In the genomic region with DNA sequence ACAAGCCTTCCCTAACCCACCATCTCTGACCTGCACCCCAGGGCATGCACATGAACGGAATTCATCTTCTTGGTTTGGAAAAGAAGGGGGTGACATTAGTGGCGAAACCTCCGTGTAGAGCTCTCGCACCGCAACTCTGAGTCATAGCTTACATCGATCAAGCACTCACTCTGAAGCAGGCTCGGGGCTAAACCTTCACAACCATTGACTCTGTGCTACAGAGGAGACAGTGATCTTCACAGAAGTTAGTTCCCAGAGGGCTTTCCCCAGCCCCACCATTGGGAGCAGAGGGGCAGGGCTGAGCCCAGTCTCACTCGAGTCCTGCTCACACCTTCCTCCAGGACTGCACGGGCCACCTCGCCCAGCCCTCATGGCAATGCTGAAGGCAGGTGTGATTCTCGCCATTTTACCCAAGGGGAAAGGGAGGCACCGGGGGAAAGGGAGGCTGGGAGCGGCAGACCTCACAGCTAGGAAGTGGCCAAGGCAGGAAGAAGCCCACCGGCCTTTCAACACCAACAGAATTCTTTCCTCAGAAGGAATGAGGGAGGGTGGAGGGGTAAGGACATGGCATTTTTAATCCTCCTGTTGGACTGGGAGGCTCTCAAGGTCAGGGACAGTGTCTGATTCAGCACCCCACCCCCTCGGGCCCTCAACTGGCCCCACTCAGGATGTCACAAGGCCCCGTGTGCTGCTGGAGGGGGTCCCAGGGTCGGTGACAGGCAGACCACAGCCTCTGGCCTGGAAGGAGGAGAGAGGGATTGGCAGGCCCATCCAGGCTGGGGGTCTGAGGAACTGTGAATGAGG, we compare ENCODE assay signal across 9 cellular contexts. TPM values are rescaled to one million over a fixed set of nuclear protein-coding genes. Genes with fewer than 3 reads are reported as not detected.
DNase-seq lines count a peak whose midpoint lies in the region; ATAC-seq, FAIRE-seq and TF ChIP-seq lines count a peak whose summit lies in the region.
"Had no signal": no experiment of that assay in that cellular context is flagged by ENCODE, and none has a peak within 500 bp of the region (broad histone marks: within the 10 kb centered on the region; RNA-seq: fewer than 3 reads in every experiment).

No MANE protein-coding gene starts in this region.

- FAIRE-seq in kidney (lab: Jason Lieb, UNC): no peak
- FAIRE-seq in D721Med (lab: Jason Lieb, UNC): no peak

- WGBS in adrenal gland, 4 donors: 54 to 73% (median 61%) methylated on average over 13 to 17 of the region's 17 CpGs
- WGBS in suprapubic skin: 67% methylated on average over 16 of the region's 17 CpGs

- H3K27ac ChIP-seq in adrenal gland (peak overlapping the region in 4 of 5 donors; percentile 9 to 92 (median 76)), kidney (ENCODE audit: low read depth in 2 of 2, low read length in 2 of 2) (peak overlapping the region; percentile 67 to 75), suprapubic skin (peak overlapping the region; percentile 69)

- TF ChIP-seq CTCF in adrenal gland (IDR thresholded peaks at IDR 0.05) (no peak), kidney (IDR thresholded peaks at IDR 0.05; ENCODE audit: borderline replicate concordance, extremely low read depth, insufficient read depth) (no peak), suprapubic skin (IDR thresholded peaks at IDR 0.05) (no peak), GM10266 (IDR thresholded peaks at IDR 0.05; ENCODE audit: control insufficient read depth, insufficient read depth, low read depth, missing control alignments) (no peak), D721Med (IDR thresholded peaks at IDR 0.05; ENCODE audit: insufficient read depth, missing control alignments) (no peak)

- H3K4me1 ChIP-seq in adrenal gland (replicated peaks in 1 of 2) (peaks cover 17 to 19% of the 10 kb centered on the region in 2 donors), kidney (ENCODE audit: control insufficient read depth in 1 of 2, insufficient read depth in 1 of 2, low read depth in 1 of 2, low read length in 2 of 2) (peaks cover 0 to 12% of the 10 kb centered on the region in 2 donors), suprapubic skin (peaks cover 9% of the 10 kb centered on the region)

- no peak overlapping the region for H3K9ac ChIP-seq in kidney (ENCODE audit: low read length in 2 of 2)

- TF ChIP-seq POLR2A in adrenal gland (IDR thresholded peaks at IDR 0.05) (no peak), suprapubic skin (IDR thresholded peaks at IDR 0.05) (no peak)

- no peak for ATAC-seq in HG03175 (IDR thresholded peaks at IDR 0.05; ENCODE audit: unreplicated experiment)

- H3K4me3 ChIP-seq in adrenal gland (no peak overlapping the region), kidney (ENCODE audit: low read length in 2 of 2) (no peak overlapping the region), suprapubic skin (no peak overlapping the region)

- H3K9me3 ChIP-seq in adrenal gland (replicated peaks in 1 of 3) (no peaks in the 10 kb centered on the region), kidney (ENCODE audit: control insufficient read depth in 1 of 2, low read length in 2 of 2) (no peaks in the 10 kb centered on the region), suprapubic skin (no peaks in the 10 kb centered on the region)

- H3K27me3 ChIP-seq in adrenal gland: no peaks in the 10 kb centered on the region
- H3K27me3 ChIP-seq in suprapubic skin: no peaks in the 10 kb centered on the region

- no peaks in the 10 kb centered on the region for H3K36me3 ChIP-seq in adrenal gland (replicated peaks in 1 of 2)
- H3K36me3 ChIP-seq in kidney (ENCODE audit: control insufficient read depth in 1 of 2, insufficient read depth in 2 of 2, low read length in 2 of 2): no peaks in the 10 kb centered on the region
- no peaks in the 10 kb centered on the region for H3K36me3 ChIP-seq in suprapubic skin

- TF ChIP-seq EP300 in suprapubic skin (IDR thresholded peaks at IDR 0.05): no peak

- intact Hi-C loops in adrenal gland (cut with DNase I) (no loop called here), kidney (cut with DNase I) (no loop called here)

- DNase-seq in HS-27A (ENCODE audit: low read depth) (peak; percentile 50), adrenal gland (peak in 4 of 7 donors; percentile 49 to 67 (median 61)), kidney (no peak), suprapubic skin (ENCODE audit: low spot score in 2 of 2) (no peak), GM10266 (ENCODE audit: extremely low spot score) (no peak), D721Med (ENCODE audit: insufficient read length, low spot score) (no peak)
- no peak for DNase-seq in stimulated activated CD4-positive, alpha-beta T cell treated with anti-CD3 and anti-CD28 coated beads, Interleukin-2, amount 100 ng/mL, for 48 hours
- DNase-seq: activated B cell treated with CpG ODN at 0.5 μM for 24 hours had no signal

RNA-seq across cellular contexts. Expression of gene IL17B, which starts 25.9 kb away (rescaled TPM):
- total RNA-seq in adrenal gland (1 to 10 TPM in 7 of 8 donors, not detected in 1; 1.6 to 6.1 (median 2.9) TPM), kidney (1.4 TPM), suprapubic skin (not detected)
- polyA plus RNA-seq in adrenal gland (1 to 10 TPM; 1.5 to 9.7 (median 2.8) TPM), kidney (ENCODE audit: insufficient read depth, low read depth, low replicate concordance) (4.7 TPM)
- total RNA-seq: activated B cell treated with CpG ODN at 0.5 μM for 24 hours had no signal

RNA-seq across cellular contexts. Expression of gene PCYOX1L, which starts 47.1 kb away (rescaled TPM):
- total RNA-seq in adrenal gland (10 to 100 TPM in 1 of 8 donors, 1 to 10 TPM in 7; 4.7 to 15.9 (median 7.8) TPM), kidney (7.2 TPM), suprapubic skin (10 to 100 TPM in 1 of 4 donors, 1 to 10 TPM in 3; 4.5 to 11.8 (median 5.8) TPM)
- polyA plus RNA-seq in adrenal gland (10 to 100 TPM; 12.3 to 15.4 (median 15.0) TPM), kidney (ENCODE audit: insufficient read depth, low read depth, low replicate concordance) (9.0 TPM)

RNA-seq across cellular contexts. Expression of gene GRPEL2, which starts 59.6 kb away (rescaled TPM):
- total RNA-seq in adrenal gland (10 to 100 TPM in 6 of 8 donors, 1 to 10 TPM in 2; 7.5 to 17.4 (median 13.0) TPM), kidney (16.9 TPM), suprapubic skin (10 to 100 TPM in 2 of 4 donors, 1 to 10 TPM in 2; 8.4 to 12.4 (median 10.6) TPM)
- polyA plus RNA-seq in adrenal gland (1 to 10 TPM; 3.9 to 9.0 (median 7.6) TPM), kidney (ENCODE audit: insufficient read depth, low read depth, low replicate concordance) (7.6 TPM)

Comparison
In these comparisons a context has a peak if more than half of its experiments do, and no peak if none do; other contexts are left out.
1. DNase-seq: peak in HS-27A (single experiment) and adrenal gland (4 of 7); none in kidney (single experiment), suprapubic skin (0 of 2), GM10266 (single experiment), stimulated activated CD4-positive, alpha-beta T cell treated with anti-CD3 and anti-CD28 coated beads, Interleukin-2, amount 100 ng/mL, for 48 hours (0 of 2) and D721Med (single experiment).
2. Peak in every context shown above with its lines, with median percentiles within 50 percentile points of each other: H3K27ac ChIP-seq.